Comparison of ENCODE assay signal across 1 cellular context in genomic region chr1:206682111-206682510, GRCh38.
TF ChIP-seq lines count a peak whose summit lies in the region.

No MANE protein-coding gene starts in this region.

TF ChIP-seq in liver, 16 proteins besides CTCF, POLR2A, EP300 and RAD21 (continued from another document):
- peak; percentile 95 to 97 for TF ChIP-seq HNF4A (conservative IDR thresholded peaks at IDR 0.05)
